9 cellular contexts compared by ENCODE assay signal in genomic region chr4:119103263-119103662, GRCh38. TPM values are rescaled to one million over a fixed set of nuclear protein-coding genes. Genes with fewer than 3 reads are reported as not detected.
DNase-seq lines count a peak whose midpoint lies in the region; ATAC-seq and TF ChIP-seq lines count a peak whose summit lies in the region.
"Had no signal": no experiment of that assay in that cellular context is flagged by ENCODE, and none has a peak within 500 bp of the region (broad histone marks: within the 10 kb centered on the region; RNA-seq: fewer than 3 reads in every experiment).

No MANE protein-coding gene starts in this region.

- H3K4me1 Mint-ChIP-seq in T-cell, result peaks cover 0 to 17% (median 6%) of the 10 kb centered on the region in 3 donors

- H3K27me3 Mint-ChIP-seq in T-cell, result peaks cover 0 to 6% of the 10 kb centered on the region in 2 donors

- POLR2A ChIA-PET in T-cell (lab: Charles Lee), result no interaction called here

- no peak overlapping the region for H3K27ac Mint-ChIP-seq in T-cell

- in situ Hi-C loops in Caki2 (cut with HindIII; ENCODE audit: low pct_unique_long_range_greater_than_20kb, low sequenced_read_pairs), result no loop called here

- CTCF ChIA-PET in T-cell (lab: Charles Lee), result interaction anchor here in 1 of 2 donors (0.6 to 1.1 kb wide), 4 partner anchors 61 to 184 kb away, joined by 3 to 5 read pairs (median 3); no protein-coding TSS in a partner anchor

- H3K36me3 Mint-ChIP-seq in T-cell, result no peaks in the 10 kb centered on the region

- H3K4me3 ChIP-seq in epithelial cell of esophagus (ENCODE audit: low read length), result no peak overlapping the region
- no peak overlapping the region for H3K4me3 ChIP-seq in dorsolateral prefrontal cortex
- H3K4me3 ChIP-seq: testis had no signal

- H3K27ac ChIP-seq in dorsolateral prefrontal cortex, result no peak overlapping the region
- H3K27ac ChIP-seq: testis had no signal

- no peaks in the 10 kb centered on the region for H3K9me3 Mint-ChIP-seq in T-cell

- DNase-seq in Caki2 (ENCODE audit: low read depth) (peak; percentile 87), OCI-M1 (lab: John Stamatoyannopoulos, UW) (peak; percentile 61), epithelial cell of esophagus (ENCODE audit: low read depth) (peak; percentile 96), myocyte (ENCODE audit: low read depth) (peak; percentile 88), dorsolateral prefrontal cortex (no peak), NCI-H1694 (lab: John Stamatoyannopoulos, UW) (no peak), T-cell (no peak)
- DNase-seq: testis had no signal

- ATAC-seq in HG03460 (IDR thresholded peaks at IDR 0.05; ENCODE audit: unreplicated experiment), result no peak
- no peak for ATAC-seq in T-cell (replicated peaks in 1 of 4)

- no peaks in the 10 kb centered on the region for H3K27me3 ChIP-seq in dorsolateral prefrontal cortex
- H3K27me3 ChIP-seq: testis had no signal

- intact Hi-C loops in dorsolateral prefrontal cortex (cut with DNase I), result no loop called here

- no peak for TF ChIP-seq CTCF in epithelial cell of esophagus (IDR thresholded peaks at IDR 0.05; ENCODE audit: insufficient read depth, low read depth, low read length, missing control alignments)
- no peak for TF ChIP-seq CTCF in dorsolateral prefrontal cortex (IDR thresholded peaks at IDR 0.05 in 54 of 56, conservative IDR thresholded peaks at IDR 0.05 in 2 of 56; ENCODE audit: low read depth in 1 of 56, partially characterized antibody in 56 of 56)

- H3K4me3 Mint-ChIP-seq in T-cell, result no peak overlapping the region

RNA-seq across cellular contexts. Expression of gene MYOZ2, which starts 32.4 kb away (rescaled TPM):
- total RNA-seq in Caki2 (2014; rRNA removed; shearing (Covaris generic); ENCODE audit: low replicate concordance), result not detected in 2 replicates
- total RNA-seq in myocyte, result 153 and 182 TPM in 2 replicates
- 15.1 TPM for polyA plus RNA-seq in myocyte (2012)
- total RNA-seq in dorsolateral prefrontal cortex, result 1 to 10 TPM in 23 of 120 experiments, under 1 TPM in 95, not detected in 2; 0.19 to 1.8 (median 0.72) TPM
- not detected for total RNA-seq in T-cell

Comparison
In these comparisons a context has a peak if more than half of its experiments do, and no peak if none do; other contexts are left out.
1. DNase-seq: peak in Caki2 (single experiment), OCI-M1 (single experiment), epithelial cell of esophagus (single experiment) and myocyte (single experiment); none in dorsolateral prefrontal cortex (0 of 10), NCI-H1694 (single experiment) and T-cell (0 of 34).
2. RNA of gene MYOZ2, which starts 32.4 kb away (total RNA-seq): 153 to 182 TPM in myocyte; 0.19 to 1.8 TPM in dorsolateral prefrontal cortex, not detected in Caki2 and not detected in T-cell; every median in the first group is over 10 times any median in the second.